ENCODE assay signal across 9 cellular contexts in the genomic region with DNA sequence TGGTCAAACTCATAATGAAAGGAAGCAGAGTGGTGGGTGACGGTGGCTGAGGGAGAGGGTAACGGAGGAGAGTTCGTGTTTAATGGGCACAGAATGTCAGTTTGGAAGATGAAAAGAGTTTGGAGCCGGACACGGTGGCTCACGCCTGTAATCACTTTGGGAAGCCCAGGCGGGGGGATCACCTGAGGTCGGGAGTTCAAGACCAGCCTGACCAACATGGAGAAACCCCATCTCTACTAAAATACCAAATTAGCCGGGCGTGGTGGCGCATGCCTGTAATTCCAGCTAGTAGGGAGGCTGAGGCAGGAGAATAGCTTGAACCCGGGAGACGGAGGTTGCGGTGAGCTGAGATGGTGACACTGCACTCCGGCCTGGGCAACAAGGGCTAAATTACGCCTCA. TPM values are rescaled to one million over a fixed set of nuclear protein-coding genes. Genes with fewer than 3 reads are reported as not detected.
DNase-seq lines count a peak whose midpoint lies in the region; ATAC-seq and TF ChIP-seq lines count a peak whose summit lies in the region.
"Had no signal": no experiment of that assay in that cellular context is flagged by ENCODE, and none has a peak within 500 bp of the region (broad histone marks: within the 10 kb centered on the region; RNA-seq: fewer than 3 reads in every experiment).

No MANE protein-coding gene starts in this region.

- no peaks in the 10 kb centered on the region for H3K27me3 Mint-ChIP-seq in activated CD8-positive, alpha-beta T cell treated with anti-CD3 and anti-CD28 coated beads, Interleukin-2, amount 10 ng/mL, durations not matched to agents 7 days and 5 days (ENCODE audit: low read depth)

- peak; percentile 49 for DNase-seq in cardiac septum (ENCODE audit: low spot score)
- DNase-seq in right cardiac atrium = no peak
- DNase-seq in activated CD8-positive, alpha-beta T cell treated with anti-CD3 and anti-CD28 coated beads, Interleukin-2, amount 10 ng/mL, durations not matched to agents 7 days and 5 days = no peak
- DNase-seq in tibial nerve (ENCODE audit: low spot score in 2 of 2) = no peak
- DNase-seq in stimulated activated CD4-positive, alpha-beta T cell treated with anti-CD3 and anti-CD28 coated beads, Interleukin-12 subunit alpha, Interleukin-12 subunit beta, amount 100 ng/mL, for 4 hours = no peak
- DNase-seq: NCI-H524 treated with DMSO at 0.1 percent for 48 hours had no signal

- POLR2A ChIA-PET in activated CD8-positive, alpha-beta T cell treated with anti-CD3 and anti-CD28 coated beads, Interleukin-2, amount 10 ng/mL, durations not matched to agents 7 days and 5 days (lab: Charles Lee) = interaction anchor here (0.6 to 2.2 kb wide), 22 partner anchors 9 to 616 kb away, joined by 3 to 14 read pairs (median 4); partner anchors contain the start of genes R3HDM1 and ZRANB3

- TF ChIP-seq POLR2A in tibial nerve (IDR thresholded peaks at IDR 0.05) = no peak

- CTCF ChIA-PET in activated CD8-positive, alpha-beta T cell treated with anti-CD3 and anti-CD28 coated beads, Interleukin-2, amount 10 ng/mL, durations not matched to agents 7 days and 5 days (lab: Charles Lee) = interaction anchor here (0.8 to 1.8 kb wide), 5 partner anchors 10 to 509 kb away, joined by 3 to 16 read pairs (median 5); no protein-coding TSS in a partner anchor

- peaks cover 55% of the 10 kb centered on the region for H3K36me3 Mint-ChIP-seq in activated CD8-positive, alpha-beta T cell treated with anti-CD3 and anti-CD28 coated beads, Interleukin-2, amount 10 ng/mL, durations not matched to agents 7 days and 5 days (ENCODE audit: low read depth)

- no peaks in the 10 kb centered on the region for H3K9me3 ChIP-seq in right cardiac atrium (ENCODE audit: control insufficient read depth, low read length)
- H3K9me3 ChIP-seq in tibial nerve = no peaks in the 10 kb centered on the region

- TF ChIP-seq CTCF in tibial nerve (IDR thresholded peaks at IDR 0.05) = no peak

- intact Hi-C loops in cardiac septum (cut with DNase I) (loop anchor here (5.0 kb wide), 1 partner anchor 133 kb away; the partner anchor contains the start of gene UBXN4), right cardiac atrium (cut with DNase I) (no loop called here)

- ATAC-seq in right cardiac atrium (no peak), HG02678 (IDR thresholded peaks at IDR 0.05; ENCODE audit: unreplicated experiment) (no peak), HG02885 (IDR thresholded peaks at IDR 0.05; ENCODE audit: poor library complexity, unreplicated experiment) (no peak)
- ATAC-seq in activated CD8-positive, alpha-beta T cell treated with anti-CD3 and anti-CD28 coated beads, Interleukin-2, amount 10 ng/mL, durations not matched to agents 7 days and 5 days = no peak

- no peaks in the 10 kb centered on the region for H3K4me1 ChIP-seq in right cardiac atrium (ENCODE audit: control insufficient read depth, insufficient read depth, low read length)
- H3K4me1 ChIP-seq in tibial nerve = peaks cover 0 to 25% (median 11%) of the 10 kb centered on the region in 4 donors

- peaks cover 0 to 26% (median 0%) of the 10 kb centered on the region in 3 donors for H3K36me3 ChIP-seq in tibial nerve

- no peaks in the 10 kb centered on the region for H3K27me3 ChIP-seq in right cardiac atrium (ENCODE audit: control insufficient read depth, insufficient read depth)
- no peaks in the 10 kb centered on the region for H3K27me3 ChIP-seq in tibial nerve

- TF ChIP-seq EP300 in tibial nerve (IDR thresholded peaks at IDR 0.05) = no peak

- peaks cover 57% of the 10 kb centered on the region for H3K4me1 Mint-ChIP-seq in activated CD8-positive, alpha-beta T cell treated with anti-CD3 and anti-CD28 coated beads, Interleukin-2, amount 10 ng/mL, durations not matched to agents 7 days and 5 days (ENCODE audit: low read depth)

- H3K4me3 Mint-ChIP-seq in activated CD8-positive, alpha-beta T cell treated with anti-CD3 and anti-CD28 coated beads, Interleukin-2, amount 10 ng/mL, durations not matched to agents 7 days and 5 days = peak overlapping the region; percentile 80

- H3K27ac Mint-ChIP-seq in activated CD8-positive, alpha-beta T cell treated with anti-CD3 and anti-CD28 coated beads, Interleukin-2, amount 10 ng/mL, durations not matched to agents 7 days and 5 days = peak overlapping the region; percentile 97

- no peak overlapping the region for H3K4me3 ChIP-seq in right cardiac atrium (ENCODE audit: low read length)
- H3K4me3 ChIP-seq in iPS-11a (ENCODE audit: low read depth, low read length) = peak overlapping the region; percentile 81
- peak overlapping the region; percentile 56 to 95 (median 92) for H3K4me3 ChIP-seq in tibial nerve

- H3K9me3 Mint-ChIP-seq in activated CD8-positive, alpha-beta T cell treated with anti-CD3 and anti-CD28 coated beads, Interleukin-2, amount 10 ng/mL, durations not matched to agents 7 days and 5 days (ENCODE audit: insufficient read depth) = no peaks in the 10 kb centered on the region

- no peak overlapping the region for H3K27ac ChIP-seq in right cardiac atrium (ENCODE audit: low read length)
- H3K27ac ChIP-seq in tibial nerve = peak overlapping the region in 2 of 4 donors; percentile 87 to 92

- 84% methylated on average over 16 of the region's 16 CpGs for WGBS in right cardiac atrium
- WGBS in tibial nerve, 2 donors = 76 to 77% methylated on average over 16 of the region's 16 CpGs

RNA-seq across cellular contexts. Expression of gene MCM6, which starts 1.3 kb away (rescaled TPM):
- total RNA-seq in cardiac septum (6.5 TPM), right cardiac atrium (1 to 10 TPM; 5.1 to 5.8 (median 5.4) TPM), tibial nerve (10 to 100 TPM; 14.1 to 17.8 (median 15.7) TPM)
- polyA plus RNA-seq in right cardiac atrium = 2.5 TPM
- total RNA-seq in activated CD8-positive, alpha-beta T cell treated with anti-CD3 and anti-CD28 coated beads, Interleukin-2, amount 10 ng/mL, durations not matched to agents 7 days and 5 days = 100 to 1,000 TPM; 144 to 145 TPM

RNA-seq across cellular contexts. Expression of gene LCT, which starts 38.0 kb away (rescaled TPM):
- total RNA-seq in cardiac septum = not detected
- not detected for total RNA-seq in right cardiac atrium
- polyA plus RNA-seq in right cardiac atrium = not detected
- total RNA-seq in activated CD8-positive, alpha-beta T cell treated with anti-CD3 and anti-CD28 coated beads, Interleukin-2, amount 10 ng/mL, durations not matched to agents 7 days and 5 days = under 1 TPM; 0.18 to 0.34 TPM
- under 1 TPM in 1 of 4 donors, not detected in 3; under 0.01 TPM for total RNA-seq in tibial nerve

Comparison
In these comparisons a context has a peak if more than half of its experiments do, and no peak if none do; other contexts are left out.
1. RNA of gene MCM6, which starts 1.3 kb away (total RNA-seq): 144 to 145 TPM in activated CD8-positive, alpha-beta T cell treated with anti-CD3 and anti-CD28 coated beads, Interleukin-2, amount 10 ng/mL, durations not matched to agents 7 days and 5 days; 14.1 to 17.8 TPM in tibial nerve, 6.5 TPM in cardiac septum (single experiment) and 5.1 to 5.8 TPM in right cardiac atrium; every median in the first group is over 4 times any median in the second.